Comparison of ENCODE assay signal across 1 cellular context in the genomic region with DNA sequence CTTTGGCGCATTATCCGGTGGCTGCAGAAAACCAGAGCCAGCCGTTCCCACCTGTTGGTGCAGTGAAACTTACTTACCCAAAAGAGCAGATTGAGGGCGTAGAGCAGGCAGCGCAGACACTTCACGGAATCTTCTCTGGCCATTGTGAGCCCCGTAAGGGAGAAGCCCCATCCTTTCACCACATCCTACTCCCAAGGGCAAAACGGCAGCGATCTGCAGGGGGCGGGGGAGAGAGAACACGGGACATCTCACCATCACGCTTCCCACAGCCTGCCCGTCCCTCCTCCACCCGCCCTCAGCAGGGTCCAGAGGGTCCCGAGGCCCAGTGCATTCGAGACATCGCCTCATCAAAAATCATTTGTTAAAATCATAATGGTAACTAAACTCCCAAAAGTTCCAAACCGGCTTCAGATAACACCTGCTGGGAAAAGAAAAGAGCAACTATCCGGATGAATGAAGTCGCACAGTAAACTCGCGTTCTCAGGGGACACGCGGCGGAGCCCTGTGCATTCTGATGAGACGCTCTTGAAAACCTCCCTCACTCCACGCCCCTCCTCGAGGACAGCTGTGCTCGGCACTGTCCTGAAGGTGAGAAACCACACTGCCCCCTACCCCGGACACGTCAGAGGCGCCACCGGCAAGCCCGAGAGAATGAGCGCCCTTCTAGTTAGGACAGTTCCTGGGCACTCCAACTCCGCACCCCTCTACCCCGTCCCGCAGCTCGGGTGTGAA.
A peak's percentile ranks its signal among the peaks of the same experiment; 100 is the strongest.
TF ChIP-seq lines count a peak whose summit lies in the region.

No MANE protein-coding gene starts in this region.

TF ChIP-seq in GM12878, 131 proteins besides CTCF, POLR2A, EP300 and RAD21 (continued from another document and continues in another):
- TF ChIP-seq BHLHE40 (IDR thresholded peaks at IDR 0.05; ENCODE audit: borderline replicate concordance in 1 of 2, low read depth in 2 of 2, low read length in 1 of 2) (peak; percentile 64 to 77; a peak in 3 of 4 replicates), SMARCA5 (IDR thresholded peaks at IDR 0.05) (peak; percentile 20; the same call in 1 of the 2 replicates), ATF7 (IDR thresholded peaks at IDR 0.05; ENCODE audit: low read depth) (peak; percentile 72), ZNF207 (IDR thresholded peaks at IDR 0.05; ENCODE audit: borderline replicate concordance) (0 out of 2 replicates have a peak, but pooled peaks have one; percentile 34), POLR2AphosphoS5 (IDR thresholded peaks at IDR 0.05; ENCODE audit: low read length) (peak; percentile 68), MTA2 (IDR thresholded peaks at IDR 0.05; ENCODE audit: low read depth) (peak; percentile 79), ATF2 (IDR thresholded peaks at IDR 0.05; ENCODE audit: low read length) (peak; percentile 62; the same call in 1 of the 2 replicates), TCF7 (IDR thresholded peaks at IDR 0.05; ENCODE audit: borderline replicate concordance) (no peak), ZBTB11 (CRISPR knock-in tag; IDR thresholded peaks at IDR 0.05) (no peak), ELK1 (IDR thresholded peaks at IDR 0.05; ENCODE audit: low read depth, low read length) (no peak), BACH1 (IDR thresholded peaks at IDR 0.05; ENCODE audit: borderline replicate concordance) (peak; percentile 9; the same call in 1 of the 2 replicates), CREM (IDR thresholded peaks at IDR 0.05; ENCODE audit: low read depth) (peak; percentile 10; the same call in 1 of the 2 replicates), SKIL (IDR thresholded peaks at IDR 0.05; ENCODE audit: low read depth, poor library complexity, severe bottlenecking) (peak; percentile 55), SMAD5 (IDR thresholded peaks at IDR 0.05; ENCODE audit: low read depth) (no peak), DPF2 (IDR thresholded peaks at IDR 0.05) (peak; percentile 56; the same call in 1 of the 2 replicates), MEF2B (IDR thresholded peaks at IDR 0.05; ENCODE audit: partially characterized antibody, poor library complexity, severe bottlenecking) (peak; percentile 100), JUNB (IDR thresholded peaks at IDR 0.05) (no peak), MXI1 (IDR thresholded peaks at IDR 0.05; ENCODE audit: low read depth, low read length) (peak; percentile 77; the same call in 1 of the 2 replicates), MTA3 (IDR thresholded peaks at IDR 0.05; ENCODE audit: borderline replicate concordance, low read length) (no peak), BCL11A (IDR thresholded peaks at IDR 0.05; ENCODE audit: low read depth, low read length) (peak; percentile 47; the same call in 1 of the 2 replicates), IKZF1 (conservative IDR thresholded peaks at IDR 0.05) (peak; percentile 86), HDGF (IDR thresholded peaks at IDR 0.05) (peak; percentile 86; the same call in 1 of the 2 replicates), NFIC (IDR thresholded peaks at IDR 0.05; ENCODE audit: low read depth, low read length) (no peak), STAT1 (conservative IDR thresholded peaks at IDR 0.05) (peak; percentile 79; the same call in 1 of the 2 replicates), IKZF2 (IDR thresholded peaks at IDR 0.05) (peak; percentile 85 to 88), YY1 (IDR thresholded peaks at IDR 0.05; ENCODE audit: low read depth, low read length) (0 out of 2 replicates have a peak, but pooled peaks have one; percentile 32), PBX3 (IDR thresholded peaks at IDR 0.05; ENCODE audit: insufficient replicate concordance, low read depth, low read length) (peak; percentile 23), ZNF274 (IDR thresholded peaks at IDR 0.05; ENCODE audit: insufficient read depth, insufficient read length) (no peak), YBX1 (IDR thresholded peaks at IDR 0.05) (peak; percentile 84; the same call in 1 of the 2 replicates), RELA (IDR thresholded peaks at IDR 0.05; ENCODE audit: borderline replicate concordance, partially characterized antibody) (no peak), SMAD1 (IDR thresholded peaks at IDR 0.05; ENCODE audit: low read depth, partially characterized antibody) (peak; percentile 64), RCOR1 (conservative IDR thresholded peaks at IDR 0.05; ENCODE audit: low read depth, low read length) (no peak), PAX8 (IDR thresholded peaks at IDR 0.05) (no peak)
- TF ChIP-seq, protein P1, sequence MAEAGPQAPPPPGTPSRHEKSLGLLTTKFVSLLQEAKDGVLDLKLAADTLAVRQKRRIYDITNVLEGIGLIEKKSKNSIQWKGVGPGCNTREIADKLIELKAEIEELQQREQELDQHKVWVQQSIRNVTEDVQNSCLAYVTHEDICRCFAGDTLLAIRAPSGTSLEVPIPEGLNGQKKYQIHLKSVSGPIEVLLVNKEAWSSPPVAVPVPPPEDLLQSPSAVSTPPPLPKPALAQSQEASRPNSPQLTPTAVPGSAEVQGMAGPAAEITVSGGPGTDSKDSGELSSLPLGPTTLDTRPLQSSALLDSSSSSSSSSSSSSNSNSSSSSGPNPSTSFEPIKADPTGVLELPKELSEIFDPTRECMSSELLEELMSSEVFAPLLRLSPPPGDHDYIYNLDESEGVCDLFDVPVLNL (IDR thresholded peaks at IDR 0.05; ENCODE audit: low read depth, low read length): no peak
- TF ChIP-seq, protein P2, sequence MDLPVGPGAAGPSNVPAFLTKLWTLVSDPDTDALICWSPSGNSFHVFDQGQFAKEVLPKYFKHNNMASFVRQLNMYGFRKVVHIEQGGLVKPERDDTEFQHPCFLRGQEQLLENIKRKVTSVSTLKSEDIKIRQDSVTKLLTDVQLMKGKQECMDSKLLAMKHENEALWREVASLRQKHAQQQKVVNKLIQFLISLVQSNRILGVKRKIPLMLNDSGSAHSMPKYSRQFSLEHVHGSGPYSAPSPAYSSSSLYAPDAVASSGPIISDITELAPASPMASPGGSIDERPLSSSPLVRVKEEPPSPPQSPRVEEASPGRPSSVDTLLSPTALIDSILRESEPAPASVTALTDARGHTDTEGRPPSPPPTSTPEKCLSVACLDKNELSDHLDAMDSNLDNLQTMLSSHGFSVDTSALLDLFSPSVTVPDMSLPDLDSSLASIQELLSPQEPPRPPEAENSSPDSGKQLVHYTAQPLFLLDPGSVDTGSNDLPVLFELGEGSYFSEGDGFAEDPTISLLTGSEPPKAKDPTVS (IDR thresholded peaks at IDR 0.05; ENCODE audit: low read depth, low read length): no peak
- TF ChIP-seq, protein P3, sequence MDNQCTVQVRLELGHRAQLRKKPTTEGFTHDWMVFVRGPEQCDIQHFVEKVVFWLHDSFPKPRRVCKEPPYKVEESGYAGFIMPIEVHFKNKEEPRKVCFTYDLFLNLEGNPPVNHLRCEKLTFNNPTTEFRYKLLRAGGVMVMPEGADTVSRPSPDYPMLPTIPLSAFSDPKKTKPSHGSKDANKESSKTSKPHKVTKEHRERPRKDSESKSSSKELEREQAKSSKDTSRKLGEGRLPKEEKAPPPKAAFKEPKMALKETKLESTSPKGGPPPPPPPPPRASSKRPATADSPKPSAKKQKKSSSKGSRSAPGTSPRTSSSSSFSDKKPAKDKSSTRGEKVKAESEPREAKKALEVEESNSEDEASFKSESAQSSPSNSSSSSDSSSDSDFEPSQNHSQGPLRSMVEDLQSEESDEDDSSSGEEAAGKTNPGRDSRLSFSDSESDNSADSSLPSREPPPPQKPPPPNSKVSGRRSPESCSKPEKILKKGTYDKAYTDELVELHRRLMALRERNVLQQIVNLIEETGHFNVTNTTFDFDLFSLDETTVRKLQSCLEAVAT (IDR thresholded peaks at IDR 0.05): peak; percentile 88; the same call in 1 of the 2 replicates
- TF ChIP-seq, protein P4, sequence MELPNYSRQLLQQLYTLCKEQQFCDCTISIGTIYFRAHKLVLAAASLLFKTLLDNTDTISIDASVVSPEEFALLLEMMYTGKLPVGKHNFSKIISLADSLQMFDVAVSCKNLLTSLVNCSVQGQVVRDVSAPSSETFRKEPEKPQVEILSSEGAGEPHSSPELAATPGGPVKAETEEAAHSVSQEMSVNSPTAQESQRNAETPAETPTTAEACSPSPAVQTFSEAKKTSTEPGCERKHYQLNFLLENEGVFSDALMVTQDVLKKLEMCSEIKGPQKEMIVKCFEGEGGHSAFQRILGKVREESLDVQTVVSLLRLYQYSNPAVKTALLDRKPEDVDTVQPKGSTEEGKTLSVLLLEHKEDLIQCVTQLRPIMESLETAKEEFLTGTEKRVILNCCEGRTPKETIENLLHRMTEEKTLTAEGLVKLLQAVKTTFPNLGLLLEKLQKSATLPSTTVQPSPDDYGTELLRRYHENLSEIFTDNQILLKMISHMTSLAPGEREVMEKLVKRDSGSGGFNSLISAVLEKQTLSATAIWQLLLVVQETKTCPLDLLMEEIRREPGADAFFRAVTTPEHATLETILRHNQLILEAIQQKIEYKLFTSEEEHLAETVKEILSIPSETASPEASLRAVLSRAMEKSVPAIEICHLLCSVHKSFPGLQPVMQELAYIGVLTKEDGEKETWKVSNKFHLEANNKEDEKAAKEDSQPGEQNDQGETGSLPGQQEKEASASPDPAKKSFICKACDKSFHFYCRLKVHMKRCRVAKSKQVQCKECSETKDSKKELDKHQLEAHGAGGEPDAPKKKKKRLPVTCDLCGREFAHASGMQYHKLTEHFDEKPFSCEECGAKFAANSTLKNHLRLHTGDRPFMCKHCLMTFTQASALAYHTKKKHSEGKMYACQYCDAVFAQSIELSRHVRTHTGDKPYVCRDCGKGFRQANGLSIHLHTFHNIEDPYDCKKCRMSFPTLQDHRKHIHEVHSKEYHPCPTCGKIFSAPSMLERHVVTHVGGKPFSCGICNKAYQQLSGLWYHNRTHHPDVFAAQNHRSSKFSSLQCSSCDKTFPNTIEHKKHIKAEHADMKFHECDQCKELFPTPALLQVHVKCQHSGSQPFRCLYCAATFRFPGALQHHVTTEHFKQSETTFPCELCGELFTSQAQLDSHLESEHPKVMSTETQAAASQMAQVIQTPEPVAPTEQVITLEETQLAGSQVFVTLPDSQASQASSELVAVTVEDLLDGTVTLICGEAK (IDR thresholded peaks at IDR 0.05; ENCODE audit: borderline replicate concordance): no peak
